21 cellular contexts compared by ENCODE assay signal in the genomic region with DNA sequence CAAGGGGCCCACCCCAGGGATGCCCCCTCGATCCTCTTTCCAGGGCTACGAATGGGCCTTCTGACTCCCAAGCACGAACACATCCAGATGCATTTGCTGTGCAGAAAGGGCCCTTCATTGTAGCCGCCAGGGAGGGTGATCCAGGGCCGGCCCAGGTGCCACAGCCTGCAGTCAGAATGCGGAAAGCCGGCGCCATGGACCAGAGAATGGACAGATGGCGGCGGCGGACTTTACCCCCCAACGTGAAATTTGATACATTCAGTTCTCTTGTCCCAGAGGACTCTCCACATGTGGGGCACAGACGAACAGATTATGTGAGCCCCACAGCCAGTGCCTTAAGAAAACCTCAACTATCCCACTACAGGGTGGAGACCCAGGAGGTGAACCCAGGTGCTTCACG.
"Had no signal": no experiment of that assay in that cellular context is flagged by ENCODE, and none has a peak within 500 bp of the region (broad histone marks: within the 10 kb centered on the region; RNA-seq: fewer than 3 reads in every experiment).

No MANE protein-coding gene starts in this region.

- ATAC-seq: activated CD4-positive, alpha-beta T cell treated with anti-CD3 and anti-CD28 coated beads for 36 hours; activated CD8-positive, alpha-beta memory T cell treated with anti-CD3 and anti-CD28 coated beads, Interleukin-2, amount 10 ng/mL, durations not matched to agents 7 days and 5 days; activated CD8-positive, alpha-beta T cell treated with anti-CD3 and anti-CD28 coated beads, Interleukin-2, amount 10 ng/mL, durations not matched to agents 7 days and 5 days; gastroesophageal sphincter; natural killer cell had no signal

- H3K27ac ChIP-seq: gastroesophageal sphincter, lower lobe of right lung, neural progenitor cell, right atrium auricular region, tibial nerve had no signal

- DNase-seq: activated CD4-positive, alpha-beta T cell treated with anti-CD3 and anti-CD28 coated beads for 36 hours; activated CD4-positive, CD25-positive, alpha-beta regulatory T cell; activated CD8-positive, alpha-beta memory T cell treated with anti-CD3 and anti-CD28 coated beads, Interleukin-2, amount 10 ng/mL, durations not matched to agents 7 days and 5 days; activated CD8-positive, alpha-beta T cell treated with anti-CD3 and anti-CD28 coated beads, Interleukin-2, amount 10 ng/mL, durations not matched to agents 7 days and 5 days; activated gamma-delta T cell; activated naive CD4-positive, alpha-beta T cell treated with anti-CD3 and anti-CD28 coated beads, Interleukin-2, amount 50 U/mL, for 16 hours; amniotic stem cell; head of caudate nucleus; hippocampal formation; immature natural killer cell; kidney; lower lobe of right lung; mesenchymal stem cell; natural killer cell; occipital lobe; stimulated activated naive CD4-positive, alpha-beta T cell; T-helper 1 cell had no signal

- H3K27me3 ChIP-seq: gastroesophageal sphincter, neural progenitor cell, right atrium auricular region, tibial nerve had no signal

- H3K4me2 ChIP-seq: neural progenitor cell had no signal

- H3K4me3 ChIP-seq: gastroesophageal sphincter, lower lobe of right lung, neural progenitor cell, right atrium auricular region, tibial nerve had no signal

- H3K9ac ChIP-seq: neural progenitor cell had no signal

- H3K36me3 ChIP-seq: neural progenitor cell had no signal

- H3K4me1 ChIP-seq: lower lobe of right lung, neural progenitor cell had no signal

- H3K9me3 ChIP-seq: gastroesophageal sphincter, lower lobe of right lung, right atrium auricular region, tibial nerve had no signal

- H2AFZ ChIP-seq: neural progenitor cell had no signal
